Comparison of ENCODE assay signal across 10 cellular contexts in genomic region chr22:23565942-23566715, GRCh38. TPM values are rescaled to one million over a fixed set of nuclear protein-coding genes. Genes with fewer than 3 reads are reported as not detected.
DNase-seq lines count a peak whose midpoint lies in the region; ATAC-seq, FAIRE-seq and TF ChIP-seq lines count a peak whose summit lies in the region.
"Had no signal": no experiment of that assay in that cellular context is flagged by ENCODE, and none has a peak within 500 bp of the region (broad histone marks: within the 10 kb centered on the region; RNA-seq: fewer than 3 reads in every experiment).

No MANE protein-coding gene starts in this region.

- no peaks in the 10 kb centered on the region for H3K79me2 ChIP-seq in astrocyte (ENCODE audit: insufficient read depth, low read length)
- no peaks in the 10 kb centered on the region for H3K79me2 ChIP-seq in Karpas-422 (ENCODE audit: low read length)

- intact Hi-C loops in tibial artery (cut with DNase I; ENCODE audit: low total_unique reads) = no loop called here

- peak; percentile 31 for ATAC-seq in memory B cell (ENCODE audit: low read depth)

- no peaks in the 10 kb centered on the region for H3K9me3 ChIP-seq in astrocyte (ENCODE audit: insufficient read depth, low read depth, low read length)
- H3K9me3 ChIP-seq in tibial artery = no peaks in the 10 kb centered on the region
- H3K9me3 ChIP-seq in Karpas-422 (ENCODE audit: low read length) = no peaks in the 10 kb centered on the region

- H3K4me1 Mint-ChIP-seq in activated CD4-positive, alpha-beta T cell treated with anti-CD3 and anti-CD28 coated beads, Interleukin-2, amount 10 ng/mL, durations not matched to agents 7 days and 5 days = peaks cover 6% of the 10 kb centered on the region
- H3K4me1 Mint-ChIP-seq in astrocyte (ENCODE audit: low read depth, unreplicated experiment) = peaks cover 7% of the 10 kb centered on the region
- peaks cover 7% of the 10 kb centered on the region for H3K4me1 Mint-ChIP-seq in memory B cell

- no peak for TF ChIP-seq CTCF in astrocyte (IDR thresholded peaks at IDR 0.05; ENCODE audit: insufficient read depth, low read depth, low read length)
- no peak for TF ChIP-seq CTCF in tibial artery (IDR thresholded peaks at IDR 0.05)

- H3K27ac ChIP-seq in astrocyte (ENCODE audit: low read depth, low read length) = no peak overlapping the region
- no peak overlapping the region for H3K27ac ChIP-seq in tibial artery
- H3K27ac ChIP-seq in Karpas-422 (ENCODE audit: low read length) = no peak overlapping the region

- H3K27me3 Mint-ChIP-seq in activated CD4-positive, alpha-beta T cell treated with anti-CD3 and anti-CD28 coated beads, Interleukin-2, amount 10 ng/mL, durations not matched to agents 7 days and 5 days = peaks cover 24% of the 10 kb centered on the region
- H3K27me3 Mint-ChIP-seq in astrocyte (ENCODE audit: low read depth, unreplicated experiment) (peaks cover 55% of the 10 kb centered on the region), memory B cell (peaks cover 25% of the 10 kb centered on the region)

- H2AFZ ChIP-seq in astrocyte (ENCODE audit: low read depth, low read length) (peak overlapping the region; percentile 47), Karpas-422 (ENCODE audit: low read length) (no peak overlapping the region)

- H3K36me3 ChIP-seq in astrocyte (ENCODE audit: insufficient read depth, low read length) (no peaks in the 10 kb centered on the region), tibial artery (no peaks in the 10 kb centered on the region), Karpas-422 (ENCODE audit: insufficient read depth, low read length) (no peaks in the 10 kb centered on the region)

- no peaks in the 10 kb centered on the region for H3K4me1 ChIP-seq in astrocyte (ENCODE audit: insufficient read depth, low read length)
- peaks cover 0 to 15% (median 14%) of the 10 kb centered on the region in 4 donors for H3K4me1 ChIP-seq in tibial artery
- peaks cover 15% of the 10 kb centered on the region for H3K4me1 ChIP-seq in Karpas-422 (ENCODE audit: low read length)

- H3K9ac ChIP-seq in astrocyte (ENCODE audit: low read length) (no peak overlapping the region), Karpas-422 (ENCODE audit: low read length) (no peak overlapping the region)

- peak overlapping the region; percentile 73 for H3K4me2 ChIP-seq in astrocyte (ENCODE audit: low read length)
- no peak overlapping the region for H3K4me2 ChIP-seq in Karpas-422 (ENCODE audit: low read depth, low read length, poor library complexity, severe bottlenecking)

- CTCF ChIA-PET in activated CD4-positive, alpha-beta T cell treated with anti-CD3 and anti-CD28 coated beads, Interleukin-2, amount 10 ng/mL, durations not matched to agents 7 days and 5 days (lab: Charles Lee) = interaction anchor here (0.7 kb wide), 1 partner anchor 132 kb away, joined by 3 read pairs; no protein-coding TSS in a partner anchor

- H3K9me2 ChIP-seq in Karpas-422 (replicated peaks; ENCODE audit: insufficient read depth, low read length) = no peaks in the 10 kb centered on the region

- no peaks in the 10 kb centered on the region for H3K9me3 Mint-ChIP-seq in activated CD4-positive, alpha-beta T cell treated with anti-CD3 and anti-CD28 coated beads, Interleukin-2, amount 10 ng/mL, durations not matched to agents 7 days and 5 days
- H3K9me3 Mint-ChIP-seq in astrocyte (ENCODE audit: unreplicated experiment) (no peaks in the 10 kb centered on the region), memory B cell (no peaks in the 10 kb centered on the region)

- H3K27me3 ChIP-seq in astrocyte (ENCODE audit: insufficient read depth, low read length) (peaks cover 18% of the 10 kb centered on the region), tibial artery (peaks cover 5 to 56% of the 10 kb centered on the region in 2 donors), Karpas-422 (ENCODE audit: low read length) (no peaks in the 10 kb centered on the region)

- no peaks in the 10 kb centered on the region for H4K20me1 ChIP-seq in astrocyte (ENCODE audit: insufficient read depth, low read length)
- H4K20me1 ChIP-seq in Karpas-422 (ENCODE audit: insufficient read depth, low read depth, low read length) = no peaks in the 10 kb centered on the region

- no peak for DNase-seq in activated CD4-positive, alpha-beta T cell treated with anti-CD3 and anti-CD28 coated beads, Interleukin-2, amount 10 ng/mL, durations not matched to agents 7 days and 5 days
- DNase-seq in activated CD4-positive, alpha-beta T cell treated with anti-CD3 and anti-CD28 coated beads for 1 hour = no peak
- DNase-seq in astrocyte (ENCODE audit: low read depth) (no peak), memory B cell (ENCODE audit: low spot score in 2 of 2) (no peak), tibial artery (peak in 1 of 2 donors; percentile 57), NCI-H2029 (lab: John Stamatoyannopoulos, UW) (no peak), Karpas-422 (no peak)
- DNase-seq in stimulated activated CD4-positive, alpha-beta T cell treated with anti-CD3 and anti-CD28 coated beads, Interleukin-1b, Interleukin-23, amount 100 ng/mL, for 48 hours = no peak
- DNase-seq: NCI-H1048 had no signal

- FAIRE-seq in astrocyte (lab: Jason Lieb, UNC) = no peak
- FAIRE-seq: G401.6 had no signal

- POLR2A ChIA-PET in activated CD4-positive, alpha-beta T cell treated with anti-CD3 and anti-CD28 coated beads, Interleukin-2, amount 10 ng/mL, durations not matched to agents 7 days and 5 days (lab: Charles Lee) = no interaction called here

- H3K36me3 Mint-ChIP-seq in activated CD4-positive, alpha-beta T cell treated with anti-CD3 and anti-CD28 coated beads, Interleukin-2, amount 10 ng/mL, durations not matched to agents 7 days and 5 days (ENCODE audit: low read depth) = no peaks in the 10 kb centered on the region
- H3K36me3 Mint-ChIP-seq in astrocyte (ENCODE audit: low read depth, unreplicated experiment) (peaks cover 2% of the 10 kb centered on the region), memory B cell (no peaks in the 10 kb centered on the region)

- H3K27ac Mint-ChIP-seq in activated CD4-positive, alpha-beta T cell treated with anti-CD3 and anti-CD28 coated beads, Interleukin-2, amount 10 ng/mL, durations not matched to agents 7 days and 5 days = no peak overlapping the region
- H3K27ac Mint-ChIP-seq in astrocyte (ENCODE audit: unreplicated experiment) (no peak overlapping the region), memory B cell (peak overlapping the region; percentile 9)

- peak overlapping the region; percentile 22 for H3K4me3 Mint-ChIP-seq in activated CD4-positive, alpha-beta T cell treated with anti-CD3 and anti-CD28 coated beads, Interleukin-2, amount 10 ng/mL, durations not matched to agents 7 days and 5 days
- H3K4me3 Mint-ChIP-seq in astrocyte (ENCODE audit: unreplicated experiment) (peak overlapping the region; percentile 81), memory B cell (peak overlapping the region; percentile 83)

- H3K4me3 ChIP-seq in astrocyte (ENCODE audit: insufficient read depth, low read depth, low read length) (no peak overlapping the region), tibial artery (peak overlapping the region; percentile 29 to 50), Karpas-422 (ENCODE audit: low read length) (no peak overlapping the region)

RNA-seq across cellular contexts. Expression of gene IGLL1, which starts 14.0 kb away (rescaled TPM):
- not detected for total RNA-seq in activated CD4-positive, alpha-beta T cell treated with anti-CD3 and anti-CD28 coated beads, Interleukin-2, amount 10 ng/mL, durations not matched to agents 7 days and 5 days
- not detected in 2 replicates for total RNA-seq in astrocyte
- total RNA-seq in Karpas-422 (2014; rRNA removed; shearing (Covaris generic); ENCODE audit: low replicate concordance) = 100 and 171 TPM in 2 replicates

Comparison
In these comparisons a context has a peak if more than half of its experiments do, and no peak if none do; other contexts are left out.
1. H3K4me3 Mint-ChIP-seq: peak in every context shown above with its lines; median percentile 83 in memory B cell; 81 in astrocyte; 22 in activated CD4-positive, alpha-beta T cell treated with anti-CD3 and anti-CD28 coated beads, Interleukin-2, amount 10 ng/mL, durations not matched to agents 7 days and 5 days.
2. H3K4me3 ChIP-seq: peak in tibial artery (2 of 2); none in astrocyte (single experiment) and Karpas-422 (single experiment).
3. RNA of gene IGLL1, which starts 14.0 kb away (total RNA-seq): 100 to 171 TPM in Karpas-422; not detected in activated CD4-positive, alpha-beta T cell treated with anti-CD3 and anti-CD28 coated beads, Interleukin-2, amount 10 ng/mL, durations not matched to agents 7 days and 5 days and not detected in astrocyte; every median in the first group is over 10 times any median in the second.